7 cellular contexts compared by ENCODE assay signal in the genomic region with DNA sequence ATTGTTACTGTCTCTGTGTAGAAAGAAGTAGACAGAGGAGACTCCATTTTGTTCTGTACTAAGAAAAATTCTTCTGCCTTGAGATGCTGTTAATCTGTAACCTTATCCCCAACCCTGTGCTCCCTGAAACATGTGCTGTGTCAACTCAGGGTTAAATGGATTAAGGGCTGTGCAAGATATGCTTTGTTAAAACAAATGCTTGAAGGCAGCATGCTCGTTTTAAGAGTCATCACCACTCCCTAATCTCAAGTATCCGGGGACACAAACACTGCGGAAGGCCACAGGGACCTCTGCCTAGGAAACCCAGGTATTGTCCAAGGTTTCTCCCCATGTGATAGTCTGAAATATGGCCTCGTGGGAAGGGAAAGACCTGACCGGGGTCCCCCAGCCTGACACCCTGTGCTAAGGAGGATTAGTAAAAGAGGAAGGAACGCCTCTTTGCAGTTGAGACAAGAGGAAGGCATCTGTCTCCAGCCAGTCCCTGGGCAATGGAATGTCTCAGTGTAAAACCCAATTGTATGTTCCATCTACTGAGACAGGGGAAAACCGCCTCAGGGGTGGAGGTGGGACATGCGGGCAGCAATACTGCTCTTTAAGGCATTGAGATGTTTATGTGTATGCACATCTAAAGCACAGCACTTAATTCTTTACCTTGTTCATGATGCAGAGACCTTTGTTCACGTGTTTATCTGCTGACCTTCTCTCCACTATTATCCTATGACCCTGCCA. TPM values are rescaled to one million over a fixed set of nuclear protein-coding genes. Genes with fewer than 3 reads are reported as not detected.
A peak's percentile ranks its signal among the peaks of the same experiment; 100 is the strongest.
DNase-seq lines count a peak whose midpoint lies in the region; ATAC-seq, FAIRE-seq and TF ChIP-seq lines count a peak whose summit lies in the region.
"Not testable (repeated sequence)": the region's sequence is repeated elsewhere in the genome, so short reads cannot be mapped to it uniquely, and the experiment has no call there.

No MANE protein-coding gene starts in this region.

- TF ChIP-seq POLR2A in K562 (conservative IDR thresholded peaks at IDR 0.05) = not testable (repeated sequence)

- CTCF ChIA-PET in activated CD8-positive, alpha-beta T cell treated with anti-CD3 and anti-CD28 coated beads, Interleukin-2, amount 10 ng/mL, durations not matched to agents 7 days and 5 days (lab: Charles Lee) = interaction anchor here (0.8 to 4.5 kb wide), 14 partner anchors 8 to 178 kb away, joined by 3 to 194 read pairs (median 10); partner anchors contain the start of genes AKR1A1, CCDC163, MMACHC and NASP
- CTCF ChIA-PET in K562 (lab: Yijun Ruan, JAX; ENCODE audit: low intra/inter-chr PET ratio) = interaction anchor here (2.6 kb wide), 1 partner anchor 56 kb away, joined by 21 read pairs; no protein-coding TSS in a partner anchor

- WGBS in K562 (ENCODE audit: insufficient coverage, low coverage, missing lambda C conversion rate) = 69% methylated on average over 8 of the region's 9 CpGs
- 66% methylated on average over 9 of the region's 9 CpGs for WGBS in right cardiac atrium
- 78 to 95% methylated on average over 3 of the region's 9 CpGs for WGBS in mesodermal cell (ENCODE audit: insufficient coverage in 2 of 2), 2 experiments
- WGBS in smooth muscle cell (ENCODE audit: low lambda C conversion rate) = 48% methylated on average over 9 of the region's 9 CpGs

- H3K27me3 Mint-ChIP-seq in activated CD8-positive, alpha-beta T cell treated with anti-CD3 and anti-CD28 coated beads, Interleukin-2, amount 10 ng/mL, durations not matched to agents 7 days and 5 days (ENCODE audit: low read depth) = not testable (repeated sequence)

- DNase-seq in EL (peak; percentile 25), NCI-H82 treated with DMSO at 0.1 percent for 48 hours (lab: John Stamatoyannopoulos, UW; ENCODE audit: unreplicated experiment) (peak; percentile 50)
- DNase-seq in activated CD8-positive, alpha-beta T cell treated with anti-CD3 and anti-CD28 coated beads, Interleukin-2, amount 10 ng/mL, durations not matched to agents 7 days and 5 days; K562 (ENCODE audit: extremely low read depth in 1 of 4, low spot score in 3 of 4); right cardiac atrium; smooth muscle cell (lab: John Stamatoyannopoulos, UW; ENCODE audit: unreplicated experiment): not testable (repeated sequence)

- not testable (repeated sequence) for TF ChIP-seq EP300 in K562 (IDR thresholded peaks at IDR 0.05; ENCODE audit: low read length)

- H3K9me1 ChIP-seq in K562 (ENCODE audit: control insufficient read depth, insufficient read depth, low read length) = not testable (repeated sequence)

- POLR2A ChIA-PET in activated CD8-positive, alpha-beta T cell treated with anti-CD3 and anti-CD28 coated beads, Interleukin-2, amount 10 ng/mL, durations not matched to agents 7 days and 5 days (lab: Charles Lee) = interaction anchor here (0.7 to 2.7 kb wide), 4 partner anchors 8 to 71 kb away, joined by 3 to 17 read pairs (median 4); partner anchors contain the start of gene PRDX1
- POLR2A ChIA-PET in K562 (lab: Yijun Ruan, JAX) = interaction anchor here (0.8 to 5.6 kb wide), 7 partner anchors 7 to 100 kb away, joined by 3 to 104 read pairs (median 13); partner anchors contain the start of genes AKR1A1, CCDC163, MMACHC and NASP

- not testable (repeated sequence) for H3K9ac ChIP-seq in K562 (ENCODE audit: insufficient read depth in 1 of 2, low read depth in 2 of 2, low read length in 2 of 2); smooth muscle cell (ENCODE audit: low read depth)

- not testable (repeated sequence) for H3K4me3 ChIP-seq in K562; right cardiac atrium (ENCODE audit: low read length); mesodermal cell (ENCODE audit: extremely low read depth, insufficient read depth, low read length, poor library complexity, severe bottlenecking); smooth muscle cell

- not testable (repeated sequence) for H3K4me1 Mint-ChIP-seq in activated CD8-positive, alpha-beta T cell treated with anti-CD3 and anti-CD28 coated beads, Interleukin-2, amount 10 ng/mL, durations not matched to agents 7 days and 5 days (ENCODE audit: low read depth)

- peaks cover 70% of the 10 kb centered on the region for H3K36me3 Mint-ChIP-seq in activated CD8-positive, alpha-beta T cell treated with anti-CD3 and anti-CD28 coated beads, Interleukin-2, amount 10 ng/mL, durations not matched to agents 7 days and 5 days (ENCODE audit: low read depth)

- not testable (repeated sequence) for H3K4me3 Mint-ChIP-seq in activated CD8-positive, alpha-beta T cell treated with anti-CD3 and anti-CD28 coated beads, Interleukin-2, amount 10 ng/mL, durations not matched to agents 7 days and 5 days

- BruUV-seq in K562 (replicated peaks; lab: Mats Ljungman, UMichigan) = TSS peak; percentile 2

- H4K20me1 ChIP-seq in K562 (replicated peaks; ENCODE audit: control insufficient read depth, insufficient read depth, low read length) = not testable (repeated sequence)
- peaks cover 68% of the 10 kb centered on the region for H4K20me1 ChIP-seq in smooth muscle cell (ENCODE audit: low read depth)

- H3K36me3 ChIP-seq in K562 (ENCODE audit: control insufficient read depth, insufficient read depth, low read length) = peaks cover 97% of the 10 kb centered on the region
- peaks cover 92% of the 10 kb centered on the region for H3K36me3 ChIP-seq in mesodermal cell (ENCODE audit: control insufficient read depth, insufficient read depth, low read length)
- not testable (repeated sequence) for H3K36me3 ChIP-seq in smooth muscle cell (ENCODE audit: low read depth)

- H2AFZ ChIP-seq in K562 (ENCODE audit: low read depth, low read length); smooth muscle cell (ENCODE audit: low read depth): not testable (repeated sequence)

- in situ Hi-C loops in K562 (cut with MboI) = loop anchor here (5.0 kb wide), 1 partner anchor 54 kb away; no protein-coding TSS in a partner anchor

- not testable (repeated sequence) for ATAC-seq in activated CD8-positive, alpha-beta T cell treated with anti-CD3 and anti-CD28 coated beads, Interleukin-2, amount 10 ng/mL, durations not matched to agents 7 days and 5 days; K562; right cardiac atrium

- peaks cover 22% of the 10 kb centered on the region for H3F3A ChIP-seq in smooth muscle cell (ENCODE audit: low read depth)

- not testable (repeated sequence) for H3K4me2 ChIP-seq in K562 (ENCODE audit: insufficient read depth, low read length)
- peak overlapping the region; percentile 35 for H3K4me2 ChIP-seq in smooth muscle cell

- intact Hi-C loops in K562 (cut with micrococcal nuclease) = loop anchor here (1.0 to 5.0 kb wide), 2 partner anchors 57 to 369 kb away; no protein-coding TSS in a partner anchor
- intact Hi-C loops in right cardiac atrium (cut with DNase I) = loop anchor here in 2 of 4 donors (5.0 to 10.0 kb wide), 3 partner anchors 44 to 59 kb away; no protein-coding TSS in a partner anchor

- not testable (repeated sequence) for H3K4me1 ChIP-seq in K562 (replicated peaks in 1 of 2; ENCODE audit: control insufficient read depth in 2 of 2, insufficient read depth in 2 of 2, low read length in 2 of 2); right cardiac atrium (ENCODE audit: control insufficient read depth, insufficient read depth, low read length); smooth muscle cell (ENCODE audit: low read depth)
- H3K4me1 ChIP-seq in mesodermal cell (ENCODE audit: control insufficient read depth, insufficient read depth, low read length, poor library complexity, severe bottlenecking) = peaks cover 11% of the 10 kb centered on the region

- H3K27ac ChIP-seq in K562 (ENCODE audit: extremely low read depth, low read depth, low read length) = not testable (repeated sequence)
- peak overlapping the region; percentile 13 for H3K27ac ChIP-seq in right cardiac atrium (ENCODE audit: low read length)
- peak overlapping the region; percentile 23 for H3K27ac ChIP-seq in mesodermal cell (ENCODE audit: low read depth, low read length, severe bottlenecking)
- peak overlapping the region; percentile 72 for H3K27ac ChIP-seq in smooth muscle cell (ENCODE audit: low read depth)

- TF ChIP-seq RAD21 in K562 (CRISPR knock-in tag; conservative IDR thresholded peaks at IDR 0.05 in 1 of 2, IDR thresholded peaks at IDR 0.05 in 1 of 2) = not testable (repeated sequence)

- peak overlapping the region; percentile 21 for H3K27ac Mint-ChIP-seq in activated CD8-positive, alpha-beta T cell treated with anti-CD3 and anti-CD28 coated beads, Interleukin-2, amount 10 ng/mL, durations not matched to agents 7 days and 5 days

- H3K9me3 Mint-ChIP-seq in activated CD8-positive, alpha-beta T cell treated with anti-CD3 and anti-CD28 coated beads, Interleukin-2, amount 10 ng/mL, durations not matched to agents 7 days and 5 days (ENCODE audit: insufficient read depth) = not testable (repeated sequence)

- TF ChIP-seq CTCF in K562 (IDR thresholded peaks at IDR 0.05 in 2 of 3, conservative IDR thresholded peaks at IDR 0.05 in 1 of 3; ENCODE audit: insufficient read depth in 2 of 3, low read depth in 1 of 3, low read length in 3 of 3); smooth muscle cell (IDR thresholded peaks at IDR 0.05; ENCODE audit: borderline replicate concordance, insufficient read depth, poor library complexity, severe bottlenecking): not testable (repeated sequence)

- H3K27me3 ChIP-seq in K562 (ENCODE audit: control insufficient read depth in 2 of 2, insufficient read depth in 2 of 2, low read length in 2 of 2); right cardiac atrium (ENCODE audit: control insufficient read depth, insufficient read depth); smooth muscle cell (ENCODE audit: low read depth): not testable (repeated sequence)

- H3K79me2 ChIP-seq in K562 (ENCODE audit: control insufficient read depth, insufficient read depth, low read length) = peaks cover 35% of the 10 kb centered on the region
- H3K79me2 ChIP-seq in smooth muscle cell (ENCODE audit: low read depth) = not testable (repeated sequence)

- FAIRE-seq in K562 (lab: Jason Lieb, UNC) = not testable (repeated sequence)

- not testable (repeated sequence) for H3K9me3 ChIP-seq in K562 (replicated peaks; ENCODE audit: control insufficient read depth, insufficient read depth, low read depth, low read length); right cardiac atrium (ENCODE audit: control insufficient read depth, low read length); mesodermal cell (ENCODE audit: control insufficient read depth, low read length); smooth muscle cell (replicated peaks; ENCODE audit: low read depth)

RNA-seq across cellular contexts. Expression of gene PRDX1, which starts 8.0 kb away (rescaled TPM):
- total RNA-seq in activated CD8-positive, alpha-beta T cell treated with anti-CD3 and anti-CD28 coated beads, Interleukin-2, amount 10 ng/mL, durations not matched to agents 7 days and 5 days = 100 to 1,000 TPM; 250 to 251 TPM
- 79.5 and 95.5 TPM in 2 replicates for total RNA-seq in K562 (2011; cell fraction: chromatin; rRNA removed; ENCODE audit: low replicate concordance)
- total RNA-seq in K562 (2011; cell fraction: nucleolus; rRNA removed) = 122 and 130 TPM in 2 replicates
- 143 and 148 TPM in 2 replicates for total RNA-seq in K562 (2011; cell fraction: nucleoplasm; rRNA removed)
- 748 and 796 TPM in 2 replicates for total RNA-seq in K562 (2014; rRNA removed)
- 1,380 and 1,529 TPM in 2 replicates for total RNA-seq in K562 (2014; rRNA removed; fragmentation: Illumina TruSeq; extraction: Trizol)
- total RNA-seq in K562 (2015; rRNA removed; fragmentation: Illumina TruSeq; extraction: Trizol) = 989 and 1,002 TPM in 2 replicates
- 894 and 993 TPM in 2 replicates for total RNA-seq in K562 (2021)
- polyA plus RNA-seq in K562 (2011; rRNA removed) = 864 and 1,258 TPM in 2 replicates
- polyA plus RNA-seq in K562 (2011; cell fraction: cytosol; rRNA removed) = 427 and 691 TPM in 2 replicates
- 136 and 272 TPM in 2 replicates for polyA plus RNA-seq in K562 (2011; cell fraction: nucleus; rRNA removed)
- polyA plus RNA-seq in K562 (2012) = 541 and 1,089 TPM in 2 replicates
- 981 and 1,045 TPM in 2 replicates for polyA plus RNA-seq in K562 (2014; fragmentation: Illumina TruSeq; extraction: Trizol)
- polyA plus RNA-seq in K562 (2014; fragmentation: Nextera tagmentation; extraction: Ambion mirVana) = 1,000 to 10,000 TPM; 2,282 to 2,388 TPM
- 1,029 and 1,274 TPM in 2 replicates for polyA plus RNA-seq in K562 (2014; rRNA removed)
- polyA minus RNA-seq in K562 (2011; rRNA and poly(A)+ RNA removed) = 657 and 807 TPM in 2 replicates
- polyA minus RNA-seq in K562 (2011; cell fraction: cytosol; rRNA and poly(A)+ RNA removed) = 159 and 222 TPM in 2 replicates
- polyA minus RNA-seq in K562 (2011; cell fraction: nucleus; rRNA and poly(A)+ RNA removed) = 41.1 and 70.9 TPM in 2 replicates
- total RNA-seq in right cardiac atrium = 100 to 1,000 TPM; 548 to 884 (median 710) TPM
- 1,153 TPM for polyA plus RNA-seq in right cardiac atrium
- polyA plus RNA-seq in mesodermal cell (2013, experiment 1 of 2) = 773 TPM
- 711 TPM for polyA plus RNA-seq in mesodermal cell (2013, experiment 2 of 2)
- total RNA-seq in smooth muscle cell = 299 and 303 TPM in 2 replicates
- polyA plus RNA-seq in smooth muscle cell = 369 and 409 TPM in 2 replicates

RNA-seq across cellular contexts. Expression of gene MMACHC, which starts 13.6 kb away (rescaled TPM):
- 1 to 10 TPM; 6.7 to 8.7 TPM for total RNA-seq in activated CD8-positive, alpha-beta T cell treated with anti-CD3 and anti-CD28 coated beads, Interleukin-2, amount 10 ng/mL, durations not matched to agents 7 days and 5 days
- total RNA-seq in K562 (2011; cell fraction: chromatin; rRNA removed; ENCODE audit: low replicate concordance) = 4.9 and 12.2 TPM in 2 replicates
- total RNA-seq in K562 (2011; cell fraction: nucleolus; rRNA removed) = 7.2 and 8.8 TPM in 2 replicates
- 8.6 and 13.4 TPM in 2 replicates for total RNA-seq in K562 (2011; cell fraction: nucleoplasm; rRNA removed)
- total RNA-seq in K562 (2014; rRNA removed) (11.9 and 15.2 TPM in 2 replicates), K562 (2014; rRNA removed; fragmentation: Illumina TruSeq; extraction: Trizol) (7.8 and 8.1 TPM in 2 replicates), K562 (2015; rRNA removed; fragmentation: Illumina TruSeq; extraction: Trizol) (12.5 and 13.0 TPM in 2 replicates), K562 (2021) (18.8 and 19.1 TPM in 2 replicates), right cardiac atrium (10 to 100 TPM; 15.7 to 32.0 (median 26.2) TPM), smooth muscle cell (2.5 and 3.0 TPM in 2 replicates)
- polyA plus RNA-seq in K562 (2011; rRNA removed) (8.5 and 8.8 TPM in 2 replicates), K562 (2014; fragmentation: Illumina TruSeq; extraction: Trizol) (20.4 and 21.0 TPM in 2 replicates), K562 (2014; fragmentation: Nextera tagmentation; extraction: Ambion mirVana) (10 to 100 TPM in 1 of 2 experiments, 1 to 10 TPM in 1; 8.9 to 11.4 TPM), K562 (2014; rRNA removed) (8.0 and 11.7 TPM in 2 replicates), right cardiac atrium (12.8 TPM), smooth muscle cell (1.3 and 1.8 TPM in 2 replicates)
- 11.9 and 17.3 TPM in 2 replicates for polyA plus RNA-seq in K562 (2011; cell fraction: cytosol; rRNA removed)
- polyA plus RNA-seq in K562 (2011; cell fraction: nucleus; rRNA removed) = 8.9 and 11.3 TPM in 2 replicates
- 5.9 and 16.4 TPM in 2 replicates for polyA plus RNA-seq in K562 (2012)
- polyA minus RNA-seq in K562 (2011; rRNA and poly(A)+ RNA removed) = 13.2 and 15.8 TPM in 2 replicates
- 10.7 and 15.3 TPM in 2 replicates for polyA minus RNA-seq in K562 (2011; cell fraction: cytosol; rRNA and poly(A)+ RNA removed)
- polyA minus RNA-seq in K562 (2011; cell fraction: nucleus; rRNA and poly(A)+ RNA removed) = 8.5 and 12.0 TPM in 2 replicates
- polyA plus RNA-seq in mesodermal cell (2013, experiment 1 of 2) = 4.7 TPM
- polyA plus RNA-seq in mesodermal cell (2013, experiment 2 of 2) = 3.4 TPM

RNA-seq across cellular contexts. Expression of gene CCDC163, which starts 13.8 kb away (rescaled TPM):
- total RNA-seq in activated CD8-positive, alpha-beta T cell treated with anti-CD3 and anti-CD28 coated beads, Interleukin-2, amount 10 ng/mL, durations not matched to agents 7 days and 5 days = 1 to 10 TPM; 7.9 to 9.4 TPM
- total RNA-seq in K562 (2011; cell fraction: chromatin; rRNA removed; ENCODE audit: low replicate concordance) = 14.4 and 26.3 TPM in 2 replicates
- total RNA-seq in K562 (2011; cell fraction: nucleolus; rRNA removed) = 19.0 and 22.9 TPM in 2 replicates
- total RNA-seq in K562 (2011; cell fraction: nucleoplasm; rRNA removed) = 18.3 and 20.8 TPM in 2 replicates
- total RNA-seq in K562 (2014; rRNA removed) (3.5 and 4.1 TPM in 2 replicates), K562 (2014; rRNA removed; fragmentation: Illumina TruSeq; extraction: Trizol) (5.2 and 5.5 TPM in 2 replicates), K562 (2015; rRNA removed; fragmentation: Illumina TruSeq; extraction: Trizol) (3.8 and 4.0 TPM in 2 replicates), K562 (2021) (5.5 and 6.2 TPM in 2 replicates), right cardiac atrium (10 to 100 TPM in 2 of 4 donors, 1 to 10 TPM in 2; 2.5 to 13.9 (median 11.0) TPM), smooth muscle cell (0.18 and 2.4 TPM in 2 replicates)
- polyA plus RNA-seq in K562 (2011; rRNA removed) (7.2 and 12.0 TPM in 2 replicates), K562 (2014; fragmentation: Illumina TruSeq; extraction: Trizol) (6.2 TPM in 2 replicates), K562 (2014; fragmentation: Nextera tagmentation; extraction: Ambion mirVana) (1 to 10 TPM; 3.7 to 8.2 TPM), K562 (2014; rRNA removed) (4.8 and 7.8 TPM in 2 replicates), right cardiac atrium (7.3 TPM), smooth muscle cell (1.3 and 2.1 TPM in 2 replicates)
- polyA plus RNA-seq in K562 (2011; cell fraction: cytosol; rRNA removed) = 10.0 and 16.0 TPM in 2 replicates
- polyA plus RNA-seq in K562 (2011; cell fraction: nucleus; rRNA removed) = 15.8 and 16.9 TPM in 2 replicates
- polyA plus RNA-seq in K562 (2012) = 5.6 and 11.7 TPM in 2 replicates
- 4.2 and 4.8 TPM in 2 replicates for polyA minus RNA-seq in K562 (2011; rRNA and poly(A)+ RNA removed)
- 4.8 and 5.6 TPM in 2 replicates for polyA minus RNA-seq in K562 (2011; cell fraction: cytosol; rRNA and poly(A)+ RNA removed)
- 3.4 and 4.9 TPM in 2 replicates for polyA minus RNA-seq in K562 (2011; cell fraction: nucleus; rRNA and poly(A)+ RNA removed)
- 1.9 TPM for polyA plus RNA-seq in mesodermal cell (2013, experiment 1 of 2)
- 2.6 TPM for polyA plus RNA-seq in mesodermal cell (2013, experiment 2 of 2)

RNA-seq across cellular contexts. Expression of gene TESK2, which starts 22.7 kb away (rescaled TPM):
- 1 to 10 TPM; 3.3 to 3.5 TPM for total RNA-seq in activated CD8-positive, alpha-beta T cell treated with anti-CD3 and anti-CD28 coated beads, Interleukin-2, amount 10 ng/mL, durations not matched to agents 7 days and 5 days
- total RNA-seq in K562 (2011; cell fraction: chromatin; rRNA removed; ENCODE audit: low replicate concordance) = 4.4 and 6.0 TPM in 2 replicates
- 2.6 and 3.8 TPM in 2 replicates for total RNA-seq in K562 (2011; cell fraction: nucleolus; rRNA removed)
- total RNA-seq in K562 (2011; cell fraction: nucleoplasm; rRNA removed) = 4.8 and 6.3 TPM in 2 replicates
- 3.0 and 3.1 TPM in 2 replicates for total RNA-seq in K562 (2014; rRNA removed)
- total RNA-seq in K562 (2014; rRNA removed; fragmentation: Illumina TruSeq; extraction: Trizol) = 2.7 and 3.2 TPM in 2 replicates
- 4.9 and 5.3 TPM in 2 replicates for total RNA-seq in K562 (2015; rRNA removed; fragmentation: Illumina TruSeq; extraction: Trizol)
- total RNA-seq in K562 (2021) = 3.3 and 3.7 TPM in 2 replicates
- 1.0 and 3.7 TPM in 2 replicates for polyA plus RNA-seq in K562 (2011; rRNA removed)
- 0.94 and 3.0 TPM in 2 replicates for polyA plus RNA-seq in K562 (2011; cell fraction: cytosol; rRNA removed)
- 1.9 and 6.1 TPM in 2 replicates for polyA plus RNA-seq in K562 (2011; cell fraction: nucleus; rRNA removed)
- 6.1 and 11.5 TPM in 2 replicates for polyA plus RNA-seq in K562 (2012)
- 4.3 and 4.7 TPM in 2 replicates for polyA plus RNA-seq in K562 (2014; fragmentation: Illumina TruSeq; extraction: Trizol)
- polyA plus RNA-seq in K562 (2014; fragmentation: Nextera tagmentation; extraction: Ambion mirVana) = 1 to 10 TPM; 1.6 to 1.9 TPM
- polyA plus RNA-seq in K562 (2014; rRNA removed) = 3.7 TPM in 2 replicates
- polyA minus RNA-seq in K562 (2011; rRNA and poly(A)+ RNA removed) = 0.93 and 2.3 TPM in 2 replicates
- 1.2 and 2.2 TPM in 2 replicates for polyA minus RNA-seq in K562 (2011; cell fraction: cytosol; rRNA and poly(A)+ RNA removed)
- 0.78 and 1.3 TPM in 2 replicates for polyA minus RNA-seq in K562 (2011; cell fraction: nucleus; rRNA and poly(A)+ RNA removed)
- 1 to 10 TPM; 1.6 to 4.7 (median 4.2) TPM for total RNA-seq in right cardiac atrium
- 1.6 TPM for polyA plus RNA-seq in right cardiac atrium
- polyA plus RNA-seq in mesodermal cell (2013, experiment 1 of 2) = 4.1 TPM
- polyA plus RNA-seq in mesodermal cell (2013, experiment 2 of 2) = 3.6 TPM
- total RNA-seq in smooth muscle cell = 3.4 and 4.3 TPM in 2 replicates
- polyA plus RNA-seq in smooth muscle cell = 1.3 and 2.3 TPM in 2 replicates

RNA-seq across cellular contexts. Expression of gene AKR1A1, which starts 36.9 kb away (rescaled TPM):
- total RNA-seq in activated CD8-positive, alpha-beta T cell treated with anti-CD3 and anti-CD28 coated beads, Interleukin-2, amount 10 ng/mL, durations not matched to agents 7 days and 5 days = 100 to 1,000 TPM; 150 to 152 TPM
- 130 and 233 TPM in 2 replicates for total RNA-seq in K562 (2011; cell fraction: chromatin; rRNA removed; ENCODE audit: low replicate concordance)
- total RNA-seq in K562 (2011; cell fraction: nucleolus; rRNA removed) = 180 and 202 TPM in 2 replicates
- total RNA-seq in K562 (2011; cell fraction: nucleoplasm; rRNA removed) = 172 and 179 TPM in 2 replicates
- total RNA-seq in K562 (2014; rRNA removed) = 98.6 and 121 TPM in 2 replicates
- 99.7 and 132 TPM in 2 replicates for total RNA-seq in K562 (2014; rRNA removed; fragmentation: Illumina TruSeq; extraction: Trizol)
- 126 and 127 TPM in 2 replicates for total RNA-seq in K562 (2015; rRNA removed; fragmentation: Illumina TruSeq; extraction: Trizol)
- total RNA-seq in K562 (2021) = 142 and 177 TPM in 2 replicates
- polyA plus RNA-seq in K562 (2011; rRNA removed) = 211 and 285 TPM in 2 replicates
- polyA plus RNA-seq in K562 (2011; cell fraction: cytosol; rRNA removed) = 210 and 307 TPM in 2 replicates
- polyA plus RNA-seq in K562 (2011; cell fraction: nucleus; rRNA removed) = 171 and 202 TPM in 2 replicates
- polyA plus RNA-seq in K562 (2012) = 173 and 250 TPM in 2 replicates
- 139 TPM in 2 replicates for polyA plus RNA-seq in K562 (2014; fragmentation: Illumina TruSeq; extraction: Trizol)
- 100 to 1,000 TPM in 1 of 2 experiments, 10 to 100 TPM in 1; 68.6 to 114 TPM for polyA plus RNA-seq in K562 (2014; fragmentation: Nextera tagmentation; extraction: Ambion mirVana)
- polyA plus RNA-seq in K562 (2014; rRNA removed) = 150 and 184 TPM in 2 replicates
- 165 and 169 TPM in 2 replicates for polyA minus RNA-seq in K562 (2011; rRNA and poly(A)+ RNA removed)
- 102 and 104 TPM in 2 replicates for polyA minus RNA-seq in K562 (2011; cell fraction: cytosol; rRNA and poly(A)+ RNA removed)
- polyA minus RNA-seq in K562 (2011; cell fraction: nucleus; rRNA and poly(A)+ RNA removed) = 66.4 and 89.5 TPM in 2 replicates
- total RNA-seq in right cardiac atrium = 100 to 1,000 TPM in 1 of 4 donors, 10 to 100 TPM in 3; 67.3 to 106 (median 90.7) TPM
- 75.0 TPM for polyA plus RNA-seq in right cardiac atrium
- 124 TPM for polyA plus RNA-seq in mesodermal cell (2013, experiment 1 of 2)
- polyA plus RNA-seq in mesodermal cell (2013, experiment 2 of 2) = 118 TPM
- 64.1 and 91.4 TPM in 2 replicates for total RNA-seq in smooth muscle cell
- 135 and 148 TPM in 2 replicates for polyA plus RNA-seq in smooth muscle cell
